2 cellular contexts compared by ENCODE assay signal in genomic region chr12:98146043-98146442, GRCh38.
TF ChIP-seq lines count a peak whose summit lies in the region.

No MANE protein-coding gene starts in this region.

TF ChIP-seq in HepG2, 621 proteins besides CTCF, POLR2A, EP300 and RAD21:
- TF ChIP-seq, protein P1, sequence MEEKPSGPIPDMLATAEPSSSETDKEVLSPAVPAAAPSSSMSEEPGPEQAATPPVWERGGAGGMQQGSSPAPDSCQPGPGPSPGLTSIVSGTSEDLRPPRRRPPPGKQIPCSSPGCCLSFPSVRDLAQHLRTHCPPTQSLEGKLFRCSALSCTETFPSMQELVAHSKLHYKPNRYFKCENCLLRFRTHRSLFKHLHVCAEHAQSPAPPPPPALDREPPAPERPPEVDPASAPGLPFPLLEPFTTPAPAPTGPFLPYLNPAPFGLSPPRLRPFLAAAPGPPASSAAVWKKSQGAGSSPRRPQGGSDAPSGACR (CRISPR knock-in tag; IDR thresholded peaks at IDR 0.05), result no peak
- TF ChIP-seq ZNF143 (CRISPR knock-in tag; IDR thresholded peaks at IDR 0.05) (peak; percentile 25; the same call in 1 of the 2 replicates), CHCHD3 (CRISPR knock-in tag; IDR thresholded peaks at IDR 0.05) (no peak)

TF ChIP-seq in H1, 55 proteins besides CTCF, POLR2A, EP300 and RAD21:
- TF ChIP-seq, protein P2, sequence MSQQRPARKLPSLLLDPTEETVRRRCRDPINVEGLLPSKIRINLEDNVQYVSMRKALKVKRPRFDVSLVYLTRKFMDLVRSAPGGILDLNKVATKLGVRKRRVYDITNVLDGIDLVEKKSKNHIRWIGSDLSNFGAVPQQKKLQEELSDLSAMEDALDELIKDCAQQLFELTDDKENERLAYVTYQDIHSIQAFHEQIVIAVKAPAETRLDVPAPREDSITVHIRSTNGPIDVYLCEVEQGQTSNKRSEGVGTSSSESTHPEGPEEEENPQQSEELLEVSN (IDR thresholded peaks at IDR 0.05), result no peak
- TF ChIP-seq HDAC2 (IDR thresholded peaks at IDR 0.05; ENCODE audit: borderline replicate concordance in 1 of 2, low read depth in 2 of 2, low read length in 2 of 2) (no peak), YY1 (IDR thresholded peaks at IDR 0.05; ENCODE audit: low read depth, low read length) (no peak), POU5F1 (IDR thresholded peaks at IDR 0.05; ENCODE audit: low read depth, low read length) (no peak), USF2 (IDR thresholded peaks at IDR 0.05; ENCODE audit: low read length) (peak; percentile 39; the same call in 1 of the 2 replicates), CEBPB (IDR thresholded peaks at IDR 0.05; ENCODE audit: low read depth, low read length) (no peak), ATF3 (IDR thresholded peaks at IDR 0.05; ENCODE audit: insufficient read depth, low read depth, low read length) (0 out of 2 replicates have a peak, but pooled peaks have one; percentile 17), POLR2AphosphoS5 (IDR thresholded peaks at IDR 0.05; ENCODE audit: low read depth, low read length) (no peak), CHD1 (IDR thresholded peaks at IDR 0.05; ENCODE audit: low read depth, low read length) (no peak), SIX5 (IDR thresholded peaks at IDR 0.05; ENCODE audit: low read depth, low read length) (peak; percentile 63), RNF2 (IDR thresholded peaks at IDR 0.05; ENCODE audit: borderline replicate concordance, low read depth, low read length, missing control alignments, poor library complexity, severe bottlenecking) (no peak)
